In genomic region chr11:13302440-13302958, GRCh38 we compare ENCODE assay signal across 26 cellular contexts. TPM values are rescaled to one million over a fixed set of nuclear protein-coding genes. Genes with fewer than 3 reads are reported as not detected.
DNase-seq lines count a peak whose midpoint lies in the region; ATAC-seq and TF ChIP-seq lines count a peak whose summit lies in the region.
"Had no signal": no experiment of that assay in that cellular context is flagged by ENCODE, and none has a peak within 500 bp of the region (broad histone marks: within the 10 kb centered on the region; RNA-seq: fewer than 3 reads in every experiment).

No MANE protein-coding gene starts in this region.

- no peaks in the 10 kb centered on the region for H4K20me1 ChIP-seq in GM23338 (replicated peaks; ENCODE audit: insufficient read depth)

- H3K4me1 ChIP-seq in GM23338 (ENCODE audit: insufficient read depth): no peaks in the 10 kb centered on the region
- H3K4me1 ChIP-seq: BE2C, Caco-2, foreskin keratinocyte, prostate gland had no signal

- H3K27me3 ChIP-seq in GM23338 (ENCODE audit: insufficient read depth): no peaks in the 10 kb centered on the region
- H3K27me3 ChIP-seq: BE2C, foreskin keratinocyte, MG63 had no signal

- peaks cover 46% of the 10 kb centered on the region for H3K4me1 Mint-ChIP-seq in activated naive CD8-positive, alpha-beta T cell treated with anti-CD3 and anti-CD28 coated beads, Interleukin-2, amount 10 ng/mL, durations not matched to agents 7 days and 5 days
- H3K4me1 Mint-ChIP-seq in activated naive CD8-positive, alpha-beta T cell treated with anti-CD3 and anti-CD28 coated beads, Interleukin-2, amount 50 U/mL, for 24 hours: peaks cover 31% of the 10 kb centered on the region
- H3K4me1 Mint-ChIP-seq in activated T-helper 17 cell treated with anti-CD3 and anti-CD28 coated beads, Interleukin-2, amount 50 U/mL, for 72 hours: peaks cover 51% of the 10 kb centered on the region
- peaks cover 63% of the 10 kb centered on the region in 2 donors for H3K4me1 Mint-ChIP-seq in natural killer cell treated with Interleukin-12 subunit alpha and Interleukin-12 subunit beta and Interleukin-15 and Interleukin-18, amount 100 ng/mL, for 72 hours (ENCODE audit: low read depth in 2 of 2)
- peaks cover 11% of the 10 kb centered on the region for H3K4me1 Mint-ChIP-seq in GM23338

- H3K9me3 Mint-ChIP-seq in activated naive CD8-positive, alpha-beta T cell treated with anti-CD3 and anti-CD28 coated beads, Interleukin-2, amount 10 ng/mL, durations not matched to agents 7 days and 5 days: no peaks in the 10 kb centered on the region
- peaks cover 4% of the 10 kb centered on the region for H3K9me3 Mint-ChIP-seq in activated naive CD8-positive, alpha-beta T cell treated with anti-CD3 and anti-CD28 coated beads, Interleukin-2, amount 50 U/mL, for 24 hours
- H3K9me3 Mint-ChIP-seq in activated T-helper 17 cell treated with anti-CD3 and anti-CD28 coated beads, Interleukin-2, amount 50 U/mL, for 72 hours: peaks cover 8% of the 10 kb centered on the region
- peaks cover 6% of the 10 kb centered on the region for H3K9me3 Mint-ChIP-seq in natural killer cell treated with Interleukin-12 subunit alpha and Interleukin-12 subunit beta and Interleukin-15 and Interleukin-18, amount 100 ng/mL, for 72 hours
- no peaks in the 10 kb centered on the region for H3K9me3 Mint-ChIP-seq in GM23338

- H3K4me3 ChIP-seq in GM23338: no peak overlapping the region
- H3K4me3 ChIP-seq: K562, MG63, prostate gland, thoracic aorta had no signal

- POLR2A ChIA-PET in activated naive CD8-positive, alpha-beta T cell treated with anti-CD3 and anti-CD28 coated beads, Interleukin-2, amount 10 ng/mL, durations not matched to agents 7 days and 5 days (lab: Charles Lee): no interaction called here

- no peak for DNase-seq in activated naive CD8-positive, alpha-beta T cell treated with anti-CD3 and anti-CD28 coated beads, Interleukin-2, amount 10 ng/mL, durations not matched to agents 7 days and 5 days
- DNase-seq in activated naive CD8-positive, alpha-beta T cell treated with anti-CD3 and anti-CD28 coated beads, Interleukin-2, amount 50 U/mL, for 24 hours: no peak
- no peak for DNase-seq in natural killer cell treated with Interleukin-12 subunit alpha and Interleukin-12 subunit beta and Interleukin-15 and Interleukin-18, amount 100 ng/mL, for 72 hours (ENCODE audit: low spot score)
- DNase-seq in dedifferentiated amniotic fluid mesenchymal stem cell (ENCODE audit: extremely low spot score) (no peak), medulla oblongata (ENCODE audit: extremely low spot score) (no peak), GM23338 (ENCODE audit: low spot score) (no peak), NCI-H1417 treated with DMSO at 0.1 percent for 48 hours (lab: John Stamatoyannopoulos, UW) (no peak)
- DNase-seq: activated CD4-positive, alpha-beta T cell treated with anti-CD3 and anti-CD28 coated beads for 48 hours; activated naive CD4-positive, alpha-beta T cell treated with anti-CD3 and anti-CD28 coated beads for 36 hours; activated T-cell treated with anti-CD3 and anti-CD28 coated beads, Interleukin-2, amount 50 U/mL, for 48 hours; BE2C; Caco-2; DND-41; foreskin keratinocyte; MG63; NCI-H146; NCI-H2107; NCI-H524; Right ventricle myocardium superior; stimulated activated naive CD8-positive, alpha-beta T cell treated with anti-CD3 and anti-CD28 coated beads, Interleukin-15, Interleukin-2, amounts not matched to agents 100 U/mL and 50 U/mL, for 24 hours; T-helper 9 cell; WERI-Rb-1 had no signal

- no peaks in the 10 kb centered on the region for H3F3A ChIP-seq in GM23338 (replicated peaks; ENCODE audit: low read depth)

- peak overlapping the region; percentile 9 for H3K27ac Mint-ChIP-seq in activated naive CD8-positive, alpha-beta T cell treated with anti-CD3 and anti-CD28 coated beads, Interleukin-2, amount 10 ng/mL, durations not matched to agents 7 days and 5 days
- H3K27ac Mint-ChIP-seq in activated naive CD8-positive, alpha-beta T cell treated with anti-CD3 and anti-CD28 coated beads, Interleukin-2, amount 50 U/mL, for 24 hours: no peak overlapping the region
- H3K27ac Mint-ChIP-seq in activated T-helper 17 cell treated with anti-CD3 and anti-CD28 coated beads, Interleukin-2, amount 50 U/mL, for 72 hours: peak overlapping the region; percentile 15
- H3K27ac Mint-ChIP-seq in natural killer cell treated with Interleukin-12 subunit alpha and Interleukin-12 subunit beta and Interleukin-15 and Interleukin-18, amount 100 ng/mL, for 72 hours: peak overlapping the region; percentile 83 to 87
- no peak overlapping the region for H3K27ac Mint-ChIP-seq in GM23338
- H3K27ac Mint-ChIP-seq: activated naive CD4-positive, alpha-beta T cell treated with anti-CD3 and anti-CD28 coated beads for 36 hours had no signal

- no peaks in the 10 kb centered on the region for H3K36me3 ChIP-seq in GM23338 (ENCODE audit: insufficient read depth)
- H3K36me3 ChIP-seq: BE2C, MG63, prostate gland, thoracic aorta, WERI-Rb-1 had no signal

- TF ChIP-seq CTCF in GM23338 (conservative IDR thresholded peaks at IDR 0.05; ENCODE audit: low read depth in 2 of 2): no peak

- no peak overlapping the region for H3K4me2 ChIP-seq in GM23338

- 0 out of 2 replicates have a peak, but pooled peaks cover 2% of the 10 kb centered on the region for H3K9me2 ChIP-seq in GM23338 (ENCODE audit: insufficient read depth)

- H3K36me3 Mint-ChIP-seq in activated naive CD8-positive, alpha-beta T cell treated with anti-CD3 and anti-CD28 coated beads, Interleukin-2, amount 10 ng/mL, durations not matched to agents 7 days and 5 days: peaks cover 29% of the 10 kb centered on the region
- peaks cover 13% of the 10 kb centered on the region for H3K36me3 Mint-ChIP-seq in activated naive CD8-positive, alpha-beta T cell treated with anti-CD3 and anti-CD28 coated beads, Interleukin-2, amount 50 U/mL, for 24 hours (ENCODE audit: low read depth)
- H3K36me3 Mint-ChIP-seq in activated T-helper 17 cell treated with anti-CD3 and anti-CD28 coated beads, Interleukin-2, amount 50 U/mL, for 72 hours (ENCODE audit: low read depth): peaks cover 20% of the 10 kb centered on the region
- peaks cover 12% of the 10 kb centered on the region for H3K36me3 Mint-ChIP-seq in natural killer cell treated with Interleukin-12 subunit alpha and Interleukin-12 subunit beta and Interleukin-15 and Interleukin-18, amount 100 ng/mL, for 72 hours
- H3K36me3 Mint-ChIP-seq in GM23338 (ENCODE audit: low read depth): no peaks in the 10 kb centered on the region

- H3K79me2 ChIP-seq in GM23338 (replicated peaks; ENCODE audit: insufficient read depth): no peaks in the 10 kb centered on the region

- no peak for ATAC-seq in activated naive CD8-positive, alpha-beta T cell treated with anti-CD3 and anti-CD28 coated beads, Interleukin-2, amount 10 ng/mL, durations not matched to agents 7 days and 5 days (ENCODE audit: low read depth)
- no peak for ATAC-seq in activated naive CD8-positive, alpha-beta T cell treated with anti-CD3 and anti-CD28 coated beads, Interleukin-2, amount 50 U/mL, for 24 hours
- no peak for ATAC-seq in activated T-helper 17 cell treated with anti-CD3 and anti-CD28 coated beads, Interleukin-2, amount 50 U/mL, for 72 hours (replicated peaks)
- ATAC-seq in natural killer cell treated with Interleukin-12 subunit alpha and Interleukin-12 subunit beta and Interleukin-15 and Interleukin-18, amount 100 ng/mL, for 72 hours: no peak
- no peak for ATAC-seq in GM23338
- ATAC-seq: foreskin keratinocyte; K562; stimulated activated naive CD8-positive, alpha-beta T cell treated with anti-CD3 and anti-CD28 coated beads, Interleukin-15, Interleukin-2, amounts not matched to agents 100 U/mL and 50 U/mL, for 24 hours had no signal

- H3K27ac ChIP-seq in GM23338 (ENCODE audit: low read depth): no peak overlapping the region
- H3K27ac ChIP-seq: foreskin keratinocyte, prostate gland, thoracic aorta, WERI-Rb-1 had no signal

- no peak overlapping the region for H3K4me3 Mint-ChIP-seq in activated naive CD8-positive, alpha-beta T cell treated with anti-CD3 and anti-CD28 coated beads, Interleukin-2, amount 10 ng/mL, durations not matched to agents 7 days and 5 days
- H3K4me3 Mint-ChIP-seq in activated naive CD8-positive, alpha-beta T cell treated with anti-CD3 and anti-CD28 coated beads, Interleukin-2, amount 50 U/mL, for 24 hours: no peak overlapping the region
- peak overlapping the region; percentile 53 for H3K4me3 Mint-ChIP-seq in activated T-helper 17 cell treated with anti-CD3 and anti-CD28 coated beads, Interleukin-2, amount 50 U/mL, for 72 hours
- peak overlapping the region; percentile 77 for H3K4me3 Mint-ChIP-seq in natural killer cell treated with Interleukin-12 subunit alpha and Interleukin-12 subunit beta and Interleukin-15 and Interleukin-18, amount 100 ng/mL, for 72 hours
- H3K4me3 Mint-ChIP-seq in GM23338: no peak overlapping the region
- H3K4me3 Mint-ChIP-seq: activated naive CD4-positive, alpha-beta T cell treated with anti-CD3 and anti-CD28 coated beads for 36 hours had no signal

- H3K27me3 Mint-ChIP-seq in activated naive CD8-positive, alpha-beta T cell treated with anti-CD3 and anti-CD28 coated beads, Interleukin-2, amount 10 ng/mL, durations not matched to agents 7 days and 5 days: no peaks in the 10 kb centered on the region
- no peaks in the 10 kb centered on the region for H3K27me3 Mint-ChIP-seq in activated naive CD8-positive, alpha-beta T cell treated with anti-CD3 and anti-CD28 coated beads, Interleukin-2, amount 50 U/mL, for 24 hours
- no peaks in the 10 kb centered on the region for H3K27me3 Mint-ChIP-seq in activated T-helper 17 cell treated with anti-CD3 and anti-CD28 coated beads, Interleukin-2, amount 50 U/mL, for 72 hours
- no peaks in the 10 kb centered on the region for H3K27me3 Mint-ChIP-seq in natural killer cell treated with Interleukin-12 subunit alpha and Interleukin-12 subunit beta and Interleukin-15 and Interleukin-18, amount 100 ng/mL, for 72 hours
- H3K27me3 Mint-ChIP-seq in GM23338 (ENCODE audit: insufficient read depth, low read depth, poor library complexity): peaks cover 7% of the 10 kb centered on the region

- no peak overlapping the region for H2AFZ ChIP-seq in GM23338

TF ChIP-seq in GM23338, 12 proteins besides CTCF, POLR2A, EP300 and RAD21 (continues in another document):
- TF ChIP-seq ZNF331 (CRISPR knock-in tag; IDR thresholded peaks at IDR 0.05; ENCODE audit: low read depth): no peak

RNA-seq across cellular contexts. Expression of gene BMAL1, which starts 24.9 kb away (rescaled TPM):
- total RNA-seq in activated naive CD8-positive, alpha-beta T cell treated with anti-CD3 and anti-CD28 coated beads, Interleukin-2, amount 10 ng/mL, durations not matched to agents 7 days and 5 days: 10 to 100 TPM; 76.8 to 83.3 TPM
- total RNA-seq in activated T-helper 17 cell treated with anti-CD3 and anti-CD28 coated beads, Interleukin-2, amount 50 U/mL, for 72 hours: 10 to 100 TPM; 41.6 to 44.7 TPM
- total RNA-seq in natural killer cell treated with Interleukin-12 subunit alpha and Interleukin-12 subunit beta and Interleukin-15 and Interleukin-18, amount 100 ng/mL, for 72 hours: 10 to 100 TPM; 61.4 to 82.1 TPM
- 7.2 and 7.8 TPM in 2 replicates for total RNA-seq in GM23338 (2014; rRNA removed; shearing (Covaris generic))
- 5.1 and 5.9 TPM in 2 replicates for polyA plus RNA-seq in GM23338 (2016; fragmentation: Nextera tagmentation; extraction: Ambion mirVana)

Comparison
In these comparisons a context has a peak if more than half of its experiments do, and no peak if none do; other contexts are left out.
1. H3K27ac Mint-ChIP-seq: peak in activated naive CD8-positive, alpha-beta T cell treated with anti-CD3 and anti-CD28 coated beads, Interleukin-2, amount 10 ng/mL, durations not matched to agents 7 days and 5 days (single experiment), activated T-helper 17 cell treated with anti-CD3 and anti-CD28 coated beads, Interleukin-2, amount 50 U/mL, for 72 hours (single experiment) and natural killer cell treated with Interleukin-12 subunit alpha and Interleukin-12 subunit beta and Interleukin-15 and Interleukin-18, amount 100 ng/mL, for 72 hours (2 of 2); none in activated naive CD8-positive, alpha-beta T cell treated with anti-CD3 and anti-CD28 coated beads, Interleukin-2, amount 50 U/mL, for 24 hours (single experiment) and GM23338 (single experiment).
2. H3K4me3 Mint-ChIP-seq: peak in activated T-helper 17 cell treated with anti-CD3 and anti-CD28 coated beads, Interleukin-2, amount 50 U/mL, for 72 hours (single experiment) and natural killer cell treated with Interleukin-12 subunit alpha and Interleukin-12 subunit beta and Interleukin-15 and Interleukin-18, amount 100 ng/mL, for 72 hours (single experiment); none in activated naive CD8-positive, alpha-beta T cell treated with anti-CD3 and anti-CD28 coated beads, Interleukin-2, amount 10 ng/mL, durations not matched to agents 7 days and 5 days (single experiment), activated naive CD8-positive, alpha-beta T cell treated with anti-CD3 and anti-CD28 coated beads, Interleukin-2, amount 50 U/mL, for 24 hours (single experiment) and GM23338 (single experiment).